ENCODE assay signal across 8 cellular contexts in genomic region chr16:74623214-74623842, GRCh38. TPM values are rescaled to one million over a fixed set of nuclear protein-coding genes. Genes with fewer than 3 reads are reported as not detected.
A peak's percentile ranks its signal among the peaks of the same experiment; 100 is the strongest.
DNase-seq lines count a peak whose midpoint lies in the region; ATAC-seq and TF ChIP-seq lines count a peak whose summit lies in the region.

No MANE protein-coding gene starts in this region.

- H2BK20ac ChIP-seq in H9 (ENCODE audit: low read depth, low read length, poor library complexity, severe bottlenecking): no peak overlapping the region

- H3K4me3 ChIP-seq in esophagus muscularis mucosa: no peak overlapping the region

- no peaks in the 10 kb centered on the region for H3K27me3 ChIP-seq in H9 (ENCODE audit: insufficient read depth, low read length)
- H3K27me3 ChIP-seq in esophagus muscularis mucosa: no peaks in the 10 kb centered on the region

- no peak for TF ChIP-seq POLR2A in esophagus muscularis mucosa (IDR thresholded peaks at IDR 0.05; ENCODE audit: low read depth)

- no peaks in the 10 kb centered on the region for H3K23me2 ChIP-seq in H9 (ENCODE audit: insufficient read length, low read depth, low read length, poor library complexity, severe bottlenecking)

- H2BK120ac ChIP-seq in H9 (ENCODE audit: low read depth, low read length, poor library complexity, severe bottlenecking): no peak overlapping the region

- TF ChIP-seq EP300 in esophagus muscularis mucosa (IDR thresholded peaks at IDR 0.05): no peak

- H3K36me3 ChIP-seq in esophagus muscularis mucosa: peaks cover 32 to 76% (median 60%) of the 10 kb centered on the region in 4 donors

- H2BK5ac ChIP-seq in H9 (ENCODE audit: insufficient read length, low read length): no peak overlapping the region

- H2BK15ac ChIP-seq in H9 (ENCODE audit: low read depth, low read length): no peak overlapping the region

- intact Hi-C loops in esophagus muscularis mucosa (cut with DNase I) (loop anchor here (10.0 kb wide), 2 partner anchors 139 to 319 kb away; no protein-coding TSS in a partner anchor), natural killer cell (cut with micrococcal nuclease) (loop anchor here (10.0 kb wide), 1 partner anchor 119 kb away; no protein-coding TSS in a partner anchor)

- no CpG with 5 or more reads among the region's 4 CpGs for WGBS in H9 (ENCODE audit: extremely low coverage, insufficient read length, low lambda C conversion rate)
- 26% methylated on average over 4 of the region's 4 CpGs for WGBS in esophagus muscularis mucosa

- no peak overlapping the region for H2AK5ac ChIP-seq in H9 (ENCODE audit: insufficient read length, low read length)

- H3K79me1 ChIP-seq in H9 (ENCODE audit: insufficient read depth, low read depth, low read length, poor library complexity, severe bottlenecking): no peaks in the 10 kb centered on the region

- no peak overlapping the region for H3K56ac ChIP-seq in H9 (ENCODE audit: insufficient read length, low read depth, low read length)

- no peak overlapping the region for H3T11ph ChIP-seq in H9 (ENCODE audit: low read length)

- no peak overlapping the region for H4K8ac ChIP-seq in H9 (replicated peaks; ENCODE audit: insufficient read length, low read depth, low read length)

- H3K4ac ChIP-seq in H9 (ENCODE audit: low read depth, low read length): no peak overlapping the region

- no peak overlapping the region for H2AFZ ChIP-seq in H9 (ENCODE audit: low read length)

- H3K4me1 Mint-ChIP-seq in H9: peaks cover 14 to 18% of the 10 kb centered on the region in 2 experiments
- peaks cover 6% of the 10 kb centered on the region in 2 donors for H3K4me1 Mint-ChIP-seq in natural killer cell

- TF ChIP-seq CTCF in H9 (conservative IDR thresholded peaks at IDR 0.05) (peak; percentile 69), esophagus muscularis mucosa (IDR thresholded peaks at IDR 0.05) (peak; percentile 53 to 63 (median 54)), natural killer cell (IDR thresholded peaks at IDR 0.05) (peak; percentile 66)

- no peak overlapping the region for H3K27ac ChIP-seq in H9 (ENCODE audit: insufficient read length, low read depth, low read length)
- no peak overlapping the region for H3K27ac ChIP-seq in esophagus muscularis mucosa (replicated peaks in 1 of 4)

- no peak overlapping the region for H4K91ac ChIP-seq in H9 (ENCODE audit: insufficient read length, low read depth, low read length)

- H3K27ac Mint-ChIP-seq in H9 (peak overlapping the region in 2 of 3 experiments; percentile 88 to 91; a peak in 4 of 7 replicates), natural killer cell (peak overlapping the region; percentile 10 to 24)

- H3K79me2 ChIP-seq in H9 (ENCODE audit: insufficient read depth, low read length): 0 out of 2 replicates have a peak, but pooled peaks cover 3% of the 10 kb centered on the region

- H3K18ac ChIP-seq in H9 (ENCODE audit: insufficient read length, low read depth, low read length): no peak overlapping the region

- H3K14ac ChIP-seq in H9 (ENCODE audit: insufficient read depth, low read length): no peak overlapping the region

- no peaks in the 10 kb centered on the region for H3K9me3 ChIP-seq in H9 (ENCODE audit: control insufficient read depth, low read depth, low read length)
- no peaks in the 10 kb centered on the region for H3K9me3 ChIP-seq in esophagus muscularis mucosa

- H3K9me3 Mint-ChIP-seq in H9: no peaks in the 10 kb centered on the region
- H3K9me3 Mint-ChIP-seq in natural killer cell: no peaks in the 10 kb centered on the region

- no peak overlapping the region for H2BK12ac ChIP-seq in H9 (ENCODE audit: insufficient read length, low read depth, low read length)

- no peak overlapping the region for H3K4me2 ChIP-seq in H9 (ENCODE audit: insufficient read depth, insufficient read length, low read length)

- H3K4me1 ChIP-seq in H9 (ENCODE audit: insufficient read depth, low read length): no peaks in the 10 kb centered on the region
- peaks cover 7 to 13% (median 11%) of the 10 kb centered on the region in 4 donors for H3K4me1 ChIP-seq in esophagus muscularis mucosa

- H3K4me3 Mint-ChIP-seq in H9: peak overlapping the region in 1 of 2 experiments; percentile 10; a peak in 1 of 5 replicates
- H3K4me3 Mint-ChIP-seq in natural killer cell: no peak overlapping the region

- DNase-seq in COLO829 (ENCODE audit: low spot score) (peak; percentile 32), H9 (no peak), SHP77 treated with DMSO at 0.1 percent for 48 hours (lab: John Stamatoyannopoulos, UW) (peak; percentile 17), esophagus muscularis mucosa (ENCODE audit: extremely low spot score) (no peak), natural killer cell (no peak), NCI-H524 treated with DMSO at 0.1 percent for 48 hours (lab: John Stamatoyannopoulos, UW) (no peak)

- ATAC-seq in natural killer cell: peak; percentile 60 to 79 (median 77)
- no peak for ATAC-seq in GM18867 (IDR thresholded peaks at IDR 0.05; ENCODE audit: unreplicated experiment)
- ATAC-seq in HG03520 (IDR thresholded peaks at IDR 0.05; ENCODE audit: unreplicated experiment): no peak

- H3K27me3 Mint-ChIP-seq in H9 (ENCODE audit: low read depth) (no peaks in the 10 kb centered on the region), natural killer cell (ENCODE audit: low read depth in 2 of 2) (no peaks in the 10 kb centered on the region)

- no peak overlapping the region for H3K9ac ChIP-seq in H9 (ENCODE audit: extremely low read depth, insufficient read length, low read length)

- H3K36me3 Mint-ChIP-seq in H9 (ENCODE audit: insufficient read depth in 1 of 3, low read depth in 3 of 3): peaks cover 44 to 87% (median 80%) of the 10 kb centered on the region in 3 experiments
- H3K36me3 Mint-ChIP-seq in natural killer cell: peaks cover 8% of the 10 kb centered on the region

- no peaks in the 10 kb centered on the region for H4K20me1 ChIP-seq in H9 (ENCODE audit: control insufficient read depth, insufficient read depth, insufficient read length)

- H3K23ac ChIP-seq in H9 (ENCODE audit: insufficient read length, low read depth, low read length): no peak overlapping the region

- no peak overlapping the region for H4K5ac ChIP-seq in H9 (ENCODE audit: insufficient read length, low read depth, low read length)

RNA-seq across cellular contexts. Expression of gene GLG1, which starts 16.4 kb away (rescaled TPM):
- 133 and 135 TPM in 2 replicates for total RNA-seq in H9 (2021)
- 100 to 1,000 TPM in 3 of 4 donors, 10 to 100 TPM in 1; 92.8 to 128 (median 121) TPM for total RNA-seq in esophagus muscularis mucosa
- 100 to 1,000 TPM; 184 to 225 (median 188) TPM for total RNA-seq in natural killer cell

RNA-seq across cellular contexts. Expression of gene RFWD3, which starts 43.3 kb away (rescaled TPM):
- total RNA-seq in H9 (2021) (114 and 120 TPM in 2 replicates), esophagus muscularis mucosa (10 to 100 TPM in 2 of 4 donors, 1 to 10 TPM in 2; 6.8 to 13.3 (median 10.1) TPM), natural killer cell (10 to 100 TPM; 41.1 to 53.4 (median 47.5) TPM)

Comparison
In these comparisons a context has a peak if more than half of its experiments do, and no peak if none do; other contexts are left out.
1. DNase-seq: peak in COLO829 (single experiment) and SHP77 treated with DMSO at 0.1 percent for 48 hours (single experiment); none in H9 (single experiment), esophagus muscularis mucosa (single experiment), natural killer cell (single experiment) and NCI-H524 treated with DMSO at 0.1 percent for 48 hours (single experiment).
2. ATAC-seq: peak in natural killer cell (3 of 3); none in GM18867 (single experiment) and HG03520 (single experiment).
3. Peak in every context shown above with its lines, with median percentiles within 50 percentile points of each other: CTCF ChIP-seq.